In genomic region chr12:59149995-59150642, GRCh38 we compare ENCODE assay signal across 8 cellular contexts.
A peak's percentile ranks its signal among the peaks of the same experiment; 100 is the strongest.
DNase-seq lines count a peak whose midpoint lies in the region; ATAC-seq and TF ChIP-seq lines count a peak whose summit lies in the region.

No MANE protein-coding gene starts in this region.

- H3K4me3 Mint-ChIP-seq in CD4-positive, alpha-beta memory T cell = no peak overlapping the region
- H3K4me3 Mint-ChIP-seq in neural progenitor cell = no peak overlapping the region
- no peak overlapping the region for H3K4me3 Mint-ChIP-seq in activated T-cell treated with anti-CD3 and anti-CD28 coated beads, Interleukin-2, amount 50 U/mL, for 24 hours

- intact Hi-C loops in CD4-positive, alpha-beta memory T cell (cut with micrococcal nuclease) = no loop called here

- CTCF ChIA-PET in CD4-positive, alpha-beta memory T cell (lab: Charles Lee; ENCODE audit: partially characterized antibody) = no interaction called here

- peak in 4 of 5 donors; percentile 12 to 32 (median 16) for DNase-seq in CD4-positive, alpha-beta memory T cell
- DNase-seq in NCI-H146 treated with DMSO at 0.1 percent for 48 hours (lab: John Stamatoyannopoulos, UW; ENCODE audit: unreplicated experiment) (peak; percentile 76), SKM-1 treated with dmso at 0.1 percent for 144 hours (lab: John Stamatoyannopoulos, UW; ENCODE audit: unreplicated experiment) (peak; percentile 50), fibroblast of gingiva (ENCODE audit: low read depth) (peak; percentile 78), neural progenitor cell (ENCODE audit: low spot score) (peak; percentile 91)
- DNase-seq in activated T-cell treated with anti-CD3 and anti-CD28 coated beads, Interleukin-2, amount 50 U/mL, for 24 hours = no peak

- no peak overlapping the region for H3K27ac ChIP-seq in CD4-positive, alpha-beta memory T cell (ENCODE audit: low read depth, low read length)
- no peak overlapping the region for H3K27ac ChIP-seq in neural progenitor cell

- peak; percentile 100 for ATAC-seq in GM18870 (IDR thresholded peaks at IDR 0.05; ENCODE audit: unreplicated experiment)
- peak; percentile 100 for ATAC-seq in HG02981 (IDR thresholded peaks at IDR 0.05; ENCODE audit: unreplicated experiment)

- H3K9ac ChIP-seq in neural progenitor cell = no peak overlapping the region

- no peaks in the 10 kb centered on the region for H3K4me1 ChIP-seq in CD4-positive, alpha-beta memory T cell (ENCODE audit: insufficient read depth, low read length)
- H3K4me1 ChIP-seq in neural progenitor cell = no peaks in the 10 kb centered on the region

- no peaks in the 10 kb centered on the region for H3K36me3 ChIP-seq in CD4-positive, alpha-beta memory T cell (ENCODE audit: insufficient read depth, low read length)
- no peaks in the 10 kb centered on the region for H3K36me3 ChIP-seq in neural progenitor cell

- POLR2A ChIA-PET in CD4-positive, alpha-beta memory T cell (lab: Charles Lee; ENCODE audit: partially characterized antibody) = no interaction called here

- no peaks in the 10 kb centered on the region for H3K36me3 Mint-ChIP-seq in CD4-positive, alpha-beta memory T cell
- H3K36me3 Mint-ChIP-seq in neural progenitor cell = no peaks in the 10 kb centered on the region
- no peaks in the 10 kb centered on the region for H3K36me3 Mint-ChIP-seq in activated T-cell treated with anti-CD3 and anti-CD28 coated beads, Interleukin-2, amount 50 U/mL, for 24 hours (ENCODE audit: low read depth)

- H3K79me2 ChIP-seq in neural progenitor cell (ENCODE audit: low read depth) = no peaks in the 10 kb centered on the region

- no peak overlapping the region for H2AFZ ChIP-seq in neural progenitor cell (replicated peaks)

- H3K27ac Mint-ChIP-seq in CD4-positive, alpha-beta memory T cell = no peak overlapping the region
- H3K27ac Mint-ChIP-seq in neural progenitor cell = no peak overlapping the region
- no peak overlapping the region for H3K27ac Mint-ChIP-seq in activated T-cell treated with anti-CD3 and anti-CD28 coated beads, Interleukin-2, amount 50 U/mL, for 24 hours

- peaks cover 0 to 3% of the 10 kb centered on the region in 2 donors for H3K27me3 Mint-ChIP-seq in CD4-positive, alpha-beta memory T cell
- no peaks in the 10 kb centered on the region for H3K27me3 Mint-ChIP-seq in neural progenitor cell (ENCODE audit: insufficient read depth, low read depth)
- no peaks in the 10 kb centered on the region for H3K27me3 Mint-ChIP-seq in activated T-cell treated with anti-CD3 and anti-CD28 coated beads, Interleukin-2, amount 50 U/mL, for 24 hours

- H4K20me1 ChIP-seq in neural progenitor cell (ENCODE audit: low read depth) = no peaks in the 10 kb centered on the region

- no peaks in the 10 kb centered on the region for H3F3A ChIP-seq in neural progenitor cell (ENCODE audit: low read depth)

- no peak overlapping the region for H3K4me2 ChIP-seq in neural progenitor cell

- no peaks in the 10 kb centered on the region for H3K27me3 ChIP-seq in CD4-positive, alpha-beta memory T cell (ENCODE audit: insufficient read depth, low read length)
- no peaks in the 10 kb centered on the region for H3K27me3 ChIP-seq in neural progenitor cell

- peaks cover 0 to 10% (median 2%) of the 10 kb centered on the region in 8 donors for H3K9me3 Mint-ChIP-seq in CD4-positive, alpha-beta memory T cell
- H3K9me3 Mint-ChIP-seq in neural progenitor cell = peaks cover 3% of the 10 kb centered on the region
- peaks cover 4% of the 10 kb centered on the region for H3K9me3 Mint-ChIP-seq in activated T-cell treated with anti-CD3 and anti-CD28 coated beads, Interleukin-2, amount 50 U/mL, for 24 hours

- H3K4me3 ChIP-seq in CD4-positive, alpha-beta memory T cell (ENCODE audit: low read length in 2 of 2) = no peak overlapping the region
- no peak overlapping the region for H3K4me3 ChIP-seq in neural progenitor cell

- H3K9me3 ChIP-seq in CD4-positive, alpha-beta memory T cell (ENCODE audit: control insufficient read depth in 1 of 2, low read length in 2 of 2) = no peaks in the 10 kb centered on the region
- no peaks in the 10 kb centered on the region for H3K9me3 ChIP-seq in neural progenitor cell (ENCODE audit: low read depth)

- TF ChIP-seq CTCF in neural progenitor cell (IDR thresholded peaks at IDR 0.05) = peak; percentile 100

- H3K4me1 Mint-ChIP-seq in CD4-positive, alpha-beta memory T cell = no peaks in the 10 kb centered on the region
- H3K4me1 Mint-ChIP-seq in neural progenitor cell = no peaks in the 10 kb centered on the region
- H3K4me1 Mint-ChIP-seq in activated T-cell treated with anti-CD3 and anti-CD28 coated beads, Interleukin-2, amount 50 U/mL, for 24 hours (ENCODE audit: low read depth) = no peaks in the 10 kb centered on the region
